In the genomic region with DNA sequence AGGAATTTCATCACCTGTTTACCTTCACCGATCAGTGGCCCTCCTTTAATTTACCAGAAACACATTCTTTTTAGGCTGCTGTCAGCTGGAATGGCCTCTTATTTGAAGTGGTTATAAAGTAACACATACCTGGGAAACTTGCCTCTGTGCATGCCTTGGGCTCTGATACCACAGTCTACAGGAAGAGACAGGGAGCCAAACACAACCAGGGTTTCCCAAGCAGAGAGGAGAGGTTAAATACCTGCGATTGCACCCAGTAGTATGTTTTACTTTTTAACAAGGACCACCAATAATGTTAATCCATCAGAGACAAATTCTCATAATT, we compare ENCODE assay signal across 1 cellular context.
TF ChIP-seq lines count a peak whose summit lies in the region.

No MANE protein-coding gene starts in this region.

TF ChIP-seq in GM23338, 12 proteins besides CTCF, POLR2A, EP300 and RAD21 (continued from another document):
- TF ChIP-seq, protein P1, sequence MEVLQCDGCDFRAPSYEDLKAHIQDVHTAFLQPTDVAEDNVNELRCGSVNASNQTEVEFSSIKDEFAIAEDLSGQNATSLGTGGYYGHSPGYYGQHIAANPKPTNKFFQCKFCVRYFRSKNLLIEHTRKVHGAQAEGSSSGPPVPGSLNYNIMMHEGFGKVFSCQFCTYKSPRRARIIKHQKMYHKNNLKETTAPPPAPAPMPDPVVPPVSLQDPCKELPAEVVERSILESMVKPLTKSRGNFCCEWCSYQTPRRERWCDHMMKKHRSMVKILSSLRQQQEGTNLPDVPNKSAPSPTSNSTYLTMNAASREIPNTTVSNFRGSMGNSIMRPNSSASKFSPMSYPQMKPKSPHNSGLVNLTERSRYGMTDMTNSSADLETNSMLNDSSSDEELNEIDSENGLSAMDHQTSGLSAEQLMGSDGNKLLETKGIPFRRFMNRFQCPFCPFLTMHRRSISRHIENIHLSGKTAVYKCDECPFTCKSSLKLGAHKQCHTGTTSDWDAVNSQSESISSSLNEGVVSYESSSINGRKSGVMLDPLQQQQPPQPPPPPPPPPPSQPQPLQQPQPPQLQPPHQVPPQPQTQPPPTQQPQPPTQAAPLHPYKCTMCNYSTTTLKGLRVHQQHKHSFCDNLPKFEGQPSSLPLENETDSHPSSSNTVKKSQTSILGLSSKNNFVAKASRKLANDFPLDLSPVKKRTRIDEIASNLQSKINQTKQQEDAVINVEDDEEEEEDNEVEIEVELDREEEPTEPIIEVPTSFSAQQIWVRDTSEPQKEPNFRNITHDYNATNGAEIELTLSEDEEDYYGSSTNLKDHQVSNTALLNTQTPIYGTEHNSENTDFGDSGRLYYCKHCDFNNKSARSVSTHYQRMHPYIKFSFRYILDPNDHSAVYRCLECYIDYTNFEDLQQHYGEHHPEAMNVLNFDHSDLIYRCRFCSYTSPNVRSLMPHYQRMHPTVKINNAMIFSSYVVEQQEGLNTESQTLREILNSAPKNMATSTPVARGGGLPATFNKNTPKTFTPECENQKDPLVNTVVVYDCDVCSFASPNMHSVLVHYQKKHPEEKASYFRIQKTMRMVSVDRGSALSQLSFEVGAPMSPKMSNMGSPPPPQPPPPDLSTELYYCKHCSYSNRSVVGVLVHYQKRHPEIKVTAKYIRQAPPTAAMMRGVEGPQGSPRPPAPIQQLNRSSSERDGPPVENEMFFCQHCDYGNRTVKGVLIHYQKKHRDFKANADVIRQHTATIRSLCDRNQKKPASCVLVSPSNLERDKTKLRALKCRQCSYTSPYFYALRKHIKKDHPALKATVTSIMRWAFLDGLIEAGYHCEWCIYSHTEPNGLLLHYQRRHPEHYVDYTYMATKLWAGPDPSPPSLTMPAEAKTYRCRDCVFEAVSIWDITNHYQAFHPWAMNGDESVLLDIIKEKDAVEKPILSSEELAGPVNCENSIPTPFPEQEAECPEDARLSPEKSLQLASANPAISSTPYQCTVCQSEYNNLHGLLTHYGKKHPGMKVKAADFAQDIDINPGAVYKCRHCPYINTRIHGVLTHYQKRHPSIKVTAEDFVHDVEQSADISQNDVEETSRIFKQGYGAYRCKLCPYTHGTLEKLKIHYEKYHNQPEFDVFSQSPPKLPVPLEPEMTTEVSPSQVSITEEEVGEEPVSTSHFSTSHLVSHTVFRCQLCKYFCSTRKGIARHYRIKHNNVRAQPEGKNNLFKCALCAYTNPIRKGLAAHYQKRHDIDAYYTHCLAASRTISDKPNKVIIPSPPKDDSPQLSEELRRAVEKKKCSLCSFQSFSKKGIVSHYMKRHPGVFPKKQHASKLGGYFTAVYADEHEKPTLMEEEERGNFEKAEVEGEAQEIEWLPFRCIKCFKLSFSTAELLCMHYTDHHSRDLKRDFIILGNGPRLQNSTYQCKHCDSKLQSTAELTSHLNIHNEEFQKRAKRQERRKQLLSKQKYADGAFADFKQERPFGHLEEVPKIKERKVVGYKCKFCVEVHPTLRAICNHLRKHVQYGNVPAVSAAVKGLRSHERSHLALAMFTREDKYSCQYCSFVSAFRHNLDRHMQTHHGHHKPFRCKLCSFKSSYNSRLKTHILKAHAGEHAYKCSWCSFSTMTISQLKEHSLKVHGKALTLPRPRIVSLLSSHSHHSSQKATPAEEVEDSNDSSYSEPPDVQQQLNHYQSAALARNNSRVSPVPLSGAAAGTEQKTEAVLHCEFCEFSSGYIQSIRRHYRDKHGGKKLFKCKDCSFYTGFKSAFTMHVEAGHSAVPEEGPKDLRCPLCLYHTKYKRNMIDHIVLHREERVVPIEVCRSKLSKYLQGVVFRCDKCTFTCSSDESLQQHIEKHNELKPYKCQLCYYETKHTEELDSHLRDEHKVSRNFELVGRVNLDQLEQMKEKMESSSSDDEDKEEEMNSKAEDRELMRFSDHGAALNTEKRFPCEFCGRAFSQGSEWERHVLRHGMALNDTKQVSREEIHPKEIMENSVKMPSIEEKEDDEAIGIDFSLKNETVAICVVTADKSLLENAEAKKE (CRISPR knock-in tag; IDR thresholded peaks at IDR 0.05): no peak
- no peak for TF ChIP-seq ETS1 (IDR thresholded peaks at IDR 0.05)
- TF ChIP-seq EZH2 (IDR thresholded peaks at IDR 0.05; ENCODE audit: low read depth, unreplicated experiment): no peak
- TF ChIP-seq CREB1 (CRISPR knock-in tag; IDR thresholded peaks at IDR 0.05; ENCODE audit: low read depth): no peak
